In genomic region chr4:135994360-135994759, GRCh38 we compare ENCODE assay signal across 8 cellular contexts.
"Had no signal": no experiment of that assay in that cellular context is flagged by ENCODE, and none has a peak within 500 bp of the region (broad histone marks: within the 10 kb centered on the region; RNA-seq: fewer than 3 reads in every experiment).

No MANE protein-coding gene starts in this region.

- DNase-seq: GM23248, GOT3, H7, H9, HCEC 1CT, HFFc6 had no signal

- H3K4me1 ChIP-seq: HAP-1 had no signal

- H3K36me3 ChIP-seq: HAP-1 had no signal

- H3K4me3 ChIP-seq: GM23248, GM23338, HAP-1 had no signal

- H3K27ac ChIP-seq: GM23248 had no signal

- H3K9me3 ChIP-seq: HAP-1 had no signal
